1 cellular context compared by ENCODE assay signal in the genomic region with DNA sequence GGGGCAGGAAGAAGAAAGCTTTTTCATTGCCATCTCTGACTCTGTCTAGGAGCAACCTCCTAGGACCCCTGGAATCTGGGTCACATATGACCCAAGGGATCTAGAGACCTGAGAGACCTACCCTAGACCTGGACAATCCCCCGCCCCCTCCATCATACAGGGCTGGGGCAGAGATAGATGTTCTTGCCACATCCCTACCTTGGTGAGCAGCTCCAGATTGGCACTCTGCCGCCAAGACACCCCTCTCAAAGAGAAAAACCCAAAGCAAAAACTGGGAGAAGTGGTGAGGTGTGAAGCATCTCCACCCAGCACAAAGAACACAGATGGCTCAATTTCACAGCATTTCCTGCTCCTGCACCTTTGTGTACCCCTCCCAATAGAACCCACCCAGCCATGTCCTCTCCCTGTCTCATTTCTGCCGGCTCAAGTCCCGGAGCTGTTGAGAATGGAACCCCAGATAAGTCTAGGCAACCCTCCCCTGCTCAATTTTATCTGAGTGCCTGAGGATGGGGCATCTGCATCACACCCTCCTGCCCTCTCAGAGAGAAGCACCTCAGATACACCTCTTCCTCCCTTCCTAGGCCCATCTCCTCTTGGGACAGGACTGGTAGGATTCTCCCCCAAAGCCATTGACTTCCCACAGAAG.
TF ChIP-seq lines count a peak whose summit lies in the region.

No MANE protein-coding gene starts in this region.

TF ChIP-seq in HCT116, 20 proteins besides CTCF, POLR2A, EP300 and RAD21 (continued from another document):
- TF ChIP-seq FOSL1 (IDR thresholded peaks at IDR 0.05; ENCODE audit: low read depth) (no peak), ATF3 (IDR thresholded peaks at IDR 0.05) (no peak), SP1 (IDR thresholded peaks at IDR 0.05; ENCODE audit: low read depth) (no peak), POLR2AphosphoS5 (IDR thresholded peaks at IDR 0.05; ENCODE audit: low read depth, low read length) (no peak), CEBPB (IDR thresholded peaks at IDR 0.05; ENCODE audit: low read depth) (no peak), REST (IDR thresholded peaks at IDR 0.05; ENCODE audit: low read depth) (no peak), ZNF274 (IDR thresholded peaks at IDR 0.05; ENCODE audit: low read depth, low read length) (no peak), ELF1 (IDR thresholded peaks at IDR 0.05; ENCODE audit: borderline replicate concordance, low read depth) (no peak)
